Comparison of ENCODE assay signal across 8 cellular contexts in the genomic region with DNA sequence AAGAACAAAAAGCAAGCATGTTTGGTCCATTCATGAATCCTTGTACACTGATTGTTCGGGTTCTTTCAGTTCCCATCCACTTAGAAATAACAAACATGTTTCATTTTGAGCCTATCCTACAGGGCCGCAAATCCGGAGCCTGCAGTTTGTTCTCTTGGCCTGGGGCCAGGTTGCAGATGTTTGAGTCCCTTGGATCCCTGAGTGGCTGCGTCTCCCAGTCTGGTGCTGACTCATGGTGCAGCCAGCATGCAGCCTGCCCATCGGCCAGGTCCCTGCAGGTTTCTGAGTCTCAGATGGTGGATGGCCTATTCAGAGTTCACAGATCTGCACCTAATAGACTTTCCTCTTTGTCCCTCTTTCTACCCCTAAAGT. TPM values are rescaled to one million over a fixed set of nuclear protein-coding genes. Genes with fewer than 3 reads are reported as not detected.
A peak's percentile ranks its signal among the peaks of the same experiment; 100 is the strongest.
DNase-seq lines count a peak whose midpoint lies in the region; ATAC-seq, FAIRE-seq and TF ChIP-seq lines count a peak whose summit lies in the region.

No MANE protein-coding gene starts in this region.

- TF ChIP-seq CTCF in bronchial epithelial cell (IDR thresholded peaks at IDR 0.05; ENCODE audit: insufficient read depth, low read length, severe bottlenecking) = no peak
- no peak for TF ChIP-seq CTCF in mucosa of descending colon (IDR thresholded peaks at IDR 0.05)
- TF ChIP-seq CTCF in CD8-positive, alpha-beta T cell (IDR thresholded peaks at IDR 0.05) = no peak

- FAIRE-seq in bronchial epithelial cell (lab: Jason Lieb, UNC) = peak; percentile 47

- no peaks in the 10 kb centered on the region for H3K36me3 ChIP-seq in bronchial epithelial cell (ENCODE audit: control insufficient read depth, insufficient read depth, low read length)
- H3K36me3 ChIP-seq in mucosa of descending colon (ENCODE audit: low read depth) = no peaks in the 10 kb centered on the region
- no peaks in the 10 kb centered on the region for H3K36me3 ChIP-seq in CD8-positive, alpha-beta T cell (ENCODE audit: insufficient read depth, low read length)

- no peak overlapping the region for H3K4me3 Mint-ChIP-seq in CD8-positive, alpha-beta T cell
- no peak overlapping the region for H3K4me3 Mint-ChIP-seq in activated T-cell treated with anti-CD3 and anti-CD28 coated beads, Interleukin-2, amount 50 U/mL, for 24 hours

- H3K27ac Mint-ChIP-seq in CD8-positive, alpha-beta T cell = no peak overlapping the region
- no peak overlapping the region for H3K27ac Mint-ChIP-seq in activated T-cell treated with anti-CD3 and anti-CD28 coated beads, Interleukin-2, amount 50 U/mL, for 24 hours

- no peak overlapping the region for H3K27ac ChIP-seq in CD8-positive, alpha-beta T cell (ENCODE audit: low read depth, low read length)

- POLR2A ChIA-PET in CD8-positive, alpha-beta T cell (lab: Charles Lee) = interaction anchor here (1.4 kb wide), 1 partner anchor 134 kb away, joined by 4 read pairs; no protein-coding TSS in a partner anchor

- H3K9me3 Mint-ChIP-seq in CD8-positive, alpha-beta T cell = no peaks in the 10 kb centered on the region
- H3K9me3 Mint-ChIP-seq in activated T-cell treated with anti-CD3 and anti-CD28 coated beads, Interleukin-2, amount 50 U/mL, for 24 hours = no peaks in the 10 kb centered on the region

- intact Hi-C loops in mucosa of descending colon (cut with DNase I, micrococcal nuclease) = loop anchor here (5.0 kb wide), 2 partner anchors 190 to 255 kb away; no protein-coding TSS in a partner anchor
- intact Hi-C loops in CD8-positive, alpha-beta T cell (cut with DNase I, micrococcal nuclease) = loop anchor here (5.0 kb wide), 4 partner anchors 200 to 545 kb away; a partner anchor contains a TSS

- H3K4me1 ChIP-seq in mucosa of descending colon (ENCODE audit: low read depth) = peaks cover 20% of the 10 kb centered on the region
- H3K4me1 ChIP-seq in CD8-positive, alpha-beta T cell (ENCODE audit: insufficient read depth, low read length) = peaks cover 26% of the 10 kb centered on the region

- peaks cover 31% of the 10 kb centered on the region for H3K4me1 Mint-ChIP-seq in CD8-positive, alpha-beta T cell (ENCODE audit: low read depth)
- peaks cover 29% of the 10 kb centered on the region for H3K4me1 Mint-ChIP-seq in activated T-cell treated with anti-CD3 and anti-CD28 coated beads, Interleukin-2, amount 50 U/mL, for 24 hours (ENCODE audit: low read depth)

- peaks cover 3% of the 10 kb centered on the region for H3K36me3 Mint-ChIP-seq in CD8-positive, alpha-beta T cell
- peaks cover 15% of the 10 kb centered on the region for H3K36me3 Mint-ChIP-seq in activated T-cell treated with anti-CD3 and anti-CD28 coated beads, Interleukin-2, amount 50 U/mL, for 24 hours (ENCODE audit: low read depth)

- no peaks in the 10 kb centered on the region for H3K27me3 Mint-ChIP-seq in CD8-positive, alpha-beta T cell (ENCODE audit: low read depth)
- H3K27me3 Mint-ChIP-seq in activated T-cell treated with anti-CD3 and anti-CD28 coated beads, Interleukin-2, amount 50 U/mL, for 24 hours = no peaks in the 10 kb centered on the region

- CTCF ChIA-PET in CD8-positive, alpha-beta T cell (lab: Charles Lee) = interaction anchor here (0.9 to 9.5 kb wide), 10 partner anchors 8 to 476 kb away, joined by 3 to 96 read pairs (median 6); no protein-coding TSS in a partner anchor

- no peaks in the 10 kb centered on the region for H3K9me3 ChIP-seq in mucosa of descending colon
- H3K9me3 ChIP-seq in CD8-positive, alpha-beta T cell (ENCODE audit: low read length) = no peaks in the 10 kb centered on the region

- ATAC-seq in mucosa of descending colon = no peak
- no peak for ATAC-seq in CD8-positive, alpha-beta T cell

- no peaks in the 10 kb centered on the region for H3K27me3 ChIP-seq in bronchial epithelial cell (ENCODE audit: control insufficient read depth, insufficient read depth, low read length)
- H3K27me3 ChIP-seq in CD8-positive, alpha-beta T cell (ENCODE audit: insufficient read depth, low read length) = no peaks in the 10 kb centered on the region

- peak; percentile 77 for DNase-seq in D341Med (ENCODE audit: low spot score)
- peak; percentile 96 for DNase-seq in NCI-H2171 (lab: John Stamatoyannopoulos, UW)
- peak; percentile 72 for DNase-seq in bronchial epithelial cell (ENCODE audit: low read depth)
- peak in 2 of 3 donors; percentile 61 to 64 for DNase-seq in mucosa of descending colon
- no peak for DNase-seq in CD8-positive, alpha-beta T cell
- no peak for DNase-seq in stimulated activated CD4-positive, alpha-beta T cell treated with anti-CD3 and anti-CD28 coated beads, Interleukin-12 subunit alpha, Interleukin-12 subunit beta, amount 100 ng/mL, for 4 hours
- no peak for DNase-seq in activated T-cell treated with anti-CD3 and anti-CD28 coated beads, Interleukin-2, amount 50 U/mL, for 24 hours
- no peak for DNase-seq in NAMALWA (ENCODE audit: low spot score)

- H3K4me3 ChIP-seq in bronchial epithelial cell (ENCODE audit: low read depth, low read length) (no peak overlapping the region), mucosa of descending colon (no peak overlapping the region)
- no peak overlapping the region for H3K4me3 ChIP-seq in CD8-positive, alpha-beta T cell (ENCODE audit: low read depth, low read length)

RNA-seq across cellular contexts. Expression of a gene that starts 1.9 kb away (rescaled TPM):
- total RNA-seq in bronchial epithelial cell = 277 and 372 TPM in 2 replicates
- 100 to 1,000 TPM; 403 to 547 (median 409) TPM for total RNA-seq in mucosa of descending colon
- total RNA-seq in CD8-positive, alpha-beta T cell = 100 to 1,000 TPM; 359 TPM

Comparison
In these comparisons a context has a peak if more than half of its experiments do, and no peak if none do; other contexts are left out.
1. DNase-seq: peak in D341Med (single experiment), NCI-H2171 (single experiment), bronchial epithelial cell (single experiment) and mucosa of descending colon (2 of 3); none in CD8-positive, alpha-beta T cell (0 of 7), stimulated activated CD4-positive, alpha-beta T cell treated with anti-CD3 and anti-CD28 coated beads, Interleukin-12 subunit alpha, Interleukin-12 subunit beta, amount 100 ng/mL, for 4 hours (single experiment), activated T-cell treated with anti-CD3 and anti-CD28 coated beads, Interleukin-2, amount 50 U/mL, for 24 hours (single experiment) and NAMALWA (single experiment).